12 cellular contexts compared by ENCODE assay signal in the genomic region with DNA sequence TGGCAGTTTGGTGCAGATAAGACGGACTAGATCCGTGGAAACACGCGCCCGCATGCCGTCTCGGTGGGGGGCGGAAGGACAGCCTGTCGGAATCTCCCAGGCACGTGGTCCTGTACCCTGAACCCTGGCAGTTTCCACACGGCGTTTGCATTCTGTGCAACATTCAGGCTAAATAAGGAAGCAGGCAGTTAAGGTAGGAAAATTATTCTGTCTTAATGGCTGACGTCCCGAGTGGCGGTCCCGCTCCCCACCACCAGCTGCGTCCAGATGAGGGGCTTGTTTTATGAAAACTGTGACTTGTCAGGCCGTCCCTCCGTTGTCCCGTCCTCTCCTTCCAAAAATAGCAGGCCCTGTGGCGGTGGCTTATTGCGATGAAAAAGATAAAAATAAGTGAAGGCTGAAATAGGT.
DNase-seq lines count a peak whose midpoint lies in the region; ATAC-seq and TF ChIP-seq lines count a peak whose summit lies in the region.
"Had no signal": no experiment of that assay in that cellular context is flagged by ENCODE, and none has a peak within 500 bp of the region (broad histone marks: within the 10 kb centered on the region; RNA-seq: fewer than 3 reads in every experiment).

No MANE protein-coding gene starts in this region.

- H3K9ac ChIP-seq in endodermal cell (ENCODE audit: extremely low read depth, low read length, poor library complexity, severe bottlenecking): no peak overlapping the region

- DNase-seq in activated CD8-positive, alpha-beta memory T cell treated with anti-CD3 and anti-CD28 coated beads, Interleukin-2, amount 10 ng/mL, durations not matched to agents 7 days and 5 days: peak; percentile 16
- no peak for DNase-seq in activated CD8-positive, alpha-beta memory T cell treated with anti-CD3 and anti-CD28 coated beads for 24 hours
- DNase-seq in activated CD4-positive, alpha-beta memory T cell treated with anti-CD3 and anti-CD28 coated beads for 36 hours: peak; percentile 10
- DNase-seq in endodermal cell (peak; percentile 40), Right ventricle myocardium superior (no peak)
- DNase-seq in stimulated activated naive CD8-positive, alpha-beta T cell treated with anti-CD3 and anti-CD28 coated beads, Interleukin-15, amount 100 ng/mL, for 72 hours: no peak
- no peak for DNase-seq in stimulated activated CD4-positive, alpha-beta T cell treated with anti-CD3 and anti-CD28 coated beads, Interleukin-4, amount 100 ng/mL, for 4 hours
- DNase-seq: DMS153, small intestine, upper lobe of left lung had no signal

- peaks cover 24% of the 10 kb centered on the region for H3K4me1 Mint-ChIP-seq in activated CD8-positive, alpha-beta memory T cell treated with anti-CD3 and anti-CD28 coated beads, Interleukin-2, amount 10 ng/mL, durations not matched to agents 7 days and 5 days
- H3K4me1 Mint-ChIP-seq in activated CD4-positive, alpha-beta memory T cell treated with anti-CD3 and anti-CD28 coated beads for 36 hours (ENCODE audit: low read depth): peaks cover 56% of the 10 kb centered on the region
- peaks cover 3% of the 10 kb centered on the region for H3K4me1 Mint-ChIP-seq in endodermal cell
- peaks cover 69% of the 10 kb centered on the region for H3K4me1 Mint-ChIP-seq in stimulated activated naive CD8-positive, alpha-beta T cell treated with anti-CD3 and anti-CD28 coated beads, Interleukin-15, amount 100 ng/mL, for 72 hours

- H3K27ac ChIP-seq in endodermal cell (ENCODE audit: low read depth, low read length): no peak overlapping the region
- H3K27ac ChIP-seq: upper lobe of left lung had no signal

- WGBS in endodermal cell (ENCODE audit: insufficient coverage in 1 of 2, insufficient read length in 1 of 2), 2 experiments: 91 to 94% methylated on average over 22 of the region's 22 CpGs

- ATAC-seq in activated CD8-positive, alpha-beta memory T cell treated with anti-CD3 and anti-CD28 coated beads, Interleukin-2, amount 10 ng/mL, durations not matched to agents 7 days and 5 days: no peak
- ATAC-seq in stimulated activated naive CD8-positive, alpha-beta T cell treated with anti-CD3 and anti-CD28 coated beads, Interleukin-15, amount 100 ng/mL, for 72 hours: no peak
- no peak for ATAC-seq in Right ventricle myocardium superior (ENCODE audit: poor library complexity)
- no peak for ATAC-seq in HG02623 (IDR thresholded peaks at IDR 0.05; ENCODE audit: unreplicated experiment)

- POLR2A ChIA-PET in activated CD4-positive, alpha-beta memory T cell treated with anti-CD3 and anti-CD28 coated beads for 36 hours (lab: Charles Lee): interaction anchor here (1.9 kb wide), 1 partner anchor 9 kb away, joined by 9 read pairs; no protein-coding TSS in a partner anchor

- no peaks in the 10 kb centered on the region for H3K9me3 Mint-ChIP-seq in activated CD8-positive, alpha-beta memory T cell treated with anti-CD3 and anti-CD28 coated beads, Interleukin-2, amount 10 ng/mL, durations not matched to agents 7 days and 5 days (ENCODE audit: low read depth)
- H3K9me3 Mint-ChIP-seq in activated CD4-positive, alpha-beta memory T cell treated with anti-CD3 and anti-CD28 coated beads for 36 hours: no peaks in the 10 kb centered on the region
- H3K9me3 Mint-ChIP-seq in endodermal cell: no peaks in the 10 kb centered on the region
- no peaks in the 10 kb centered on the region for H3K9me3 Mint-ChIP-seq in stimulated activated naive CD8-positive, alpha-beta T cell treated with anti-CD3 and anti-CD28 coated beads, Interleukin-15, amount 100 ng/mL, for 72 hours
- H3K9me3 Mint-ChIP-seq: neural crest cell had no signal

- H3K4me3 Mint-ChIP-seq in activated CD8-positive, alpha-beta memory T cell treated with anti-CD3 and anti-CD28 coated beads, Interleukin-2, amount 10 ng/mL, durations not matched to agents 7 days and 5 days: no peak overlapping the region
- peak overlapping the region; percentile 72 for H3K4me3 Mint-ChIP-seq in activated CD4-positive, alpha-beta memory T cell treated with anti-CD3 and anti-CD28 coated beads for 36 hours
- no peak overlapping the region for H3K4me3 Mint-ChIP-seq in endodermal cell
- H3K4me3 Mint-ChIP-seq in stimulated activated naive CD8-positive, alpha-beta T cell treated with anti-CD3 and anti-CD28 coated beads, Interleukin-15, amount 100 ng/mL, for 72 hours: peak overlapping the region; percentile 81 to 83
- H3K4me3 Mint-ChIP-seq: neural crest cell had no signal

- H3K36me3 Mint-ChIP-seq in activated CD8-positive, alpha-beta memory T cell treated with anti-CD3 and anti-CD28 coated beads, Interleukin-2, amount 10 ng/mL, durations not matched to agents 7 days and 5 days: peaks cover 1% of the 10 kb centered on the region
- peaks cover 16% of the 10 kb centered on the region for H3K36me3 Mint-ChIP-seq in activated CD4-positive, alpha-beta memory T cell treated with anti-CD3 and anti-CD28 coated beads for 36 hours
- peaks cover 11% of the 10 kb centered on the region for H3K36me3 Mint-ChIP-seq in endodermal cell (ENCODE audit: low read depth)

- no peak overlapping the region for H3K27ac Mint-ChIP-seq in activated CD8-positive, alpha-beta memory T cell treated with anti-CD3 and anti-CD28 coated beads, Interleukin-2, amount 10 ng/mL, durations not matched to agents 7 days and 5 days
- peak overlapping the region; percentile 95 for H3K27ac Mint-ChIP-seq in activated CD4-positive, alpha-beta memory T cell treated with anti-CD3 and anti-CD28 coated beads for 36 hours
- no peak overlapping the region for H3K27ac Mint-ChIP-seq in endodermal cell
- peak overlapping the region; percentile 98 for H3K27ac Mint-ChIP-seq in stimulated activated naive CD8-positive, alpha-beta T cell treated with anti-CD3 and anti-CD28 coated beads, Interleukin-15, amount 100 ng/mL, for 72 hours

- H3K27me3 ChIP-seq in endodermal cell (ENCODE audit: control insufficient read depth, insufficient read depth, low read length, poor library complexity, severe bottlenecking): no peaks in the 10 kb centered on the region
- H3K27me3 ChIP-seq: upper lobe of left lung had no signal

- H3K4me3 ChIP-seq in endodermal cell (ENCODE audit: low read length): no peak overlapping the region
- H3K4me3 ChIP-seq: upper lobe of left lung had no signal

- H3K4me1 ChIP-seq in endodermal cell (ENCODE audit: control insufficient read depth, insufficient read depth, low read length): no peaks in the 10 kb centered on the region

- no peaks in the 10 kb centered on the region for H3K9me3 ChIP-seq in endodermal cell (ENCODE audit: control insufficient read depth, low read length)
- H3K9me3 ChIP-seq: upper lobe of left lung had no signal

- no peaks in the 10 kb centered on the region for H3K36me3 ChIP-seq in endodermal cell (ENCODE audit: control insufficient read depth, insufficient read depth, low read length)

- no peaks in the 10 kb centered on the region for H3K27me3 Mint-ChIP-seq in activated CD8-positive, alpha-beta memory T cell treated with anti-CD3 and anti-CD28 coated beads, Interleukin-2, amount 10 ng/mL, durations not matched to agents 7 days and 5 days
- no peaks in the 10 kb centered on the region for H3K27me3 Mint-ChIP-seq in activated CD4-positive, alpha-beta memory T cell treated with anti-CD3 and anti-CD28 coated beads for 36 hours
- no peaks in the 10 kb centered on the region for H3K27me3 Mint-ChIP-seq in endodermal cell (ENCODE audit: insufficient read depth)
- no peaks in the 10 kb centered on the region for H3K27me3 Mint-ChIP-seq in stimulated activated naive CD8-positive, alpha-beta T cell treated with anti-CD3 and anti-CD28 coated beads, Interleukin-15, amount 100 ng/mL, for 72 hours

- CTCF ChIA-PET in activated CD8-positive, alpha-beta memory T cell treated with anti-CD3 and anti-CD28 coated beads, Interleukin-2, amount 10 ng/mL, durations not matched to agents 7 days and 5 days (lab: Charles Lee): interaction anchor here (1.1 to 1.5 kb wide), 2 partner anchors 110 to 123 kb away, joined by 3 read pairs; no protein-coding TSS in a partner anchor
- CTCF ChIA-PET in activated CD4-positive, alpha-beta memory T cell treated with anti-CD3 and anti-CD28 coated beads for 36 hours (lab: Charles Lee): interaction anchor here (1.1 to 2.2 kb wide), 2 partner anchors 123 to 137 kb away, joined by 4 to 9 read pairs; no protein-coding TSS in a partner anchor

- TF ChIP-seq CTCF in endodermal cell (conservative IDR thresholded peaks at IDR 0.05): no peak

- intact Hi-C loops in activated CD4-positive, alpha-beta memory T cell treated with anti-CD3 and anti-CD28 coated beads for 36 hours (cut with micrococcal nuclease): loop anchor here (1.0 kb wide), 1 partner anchor 9 kb away; no protein-coding TSS in a partner anchor
- intact Hi-C loops in Right ventricle myocardium superior (cut with DNase I): no loop called here

Comparison
In these comparisons a context has a peak if more than half of its experiments do, and no peak if none do; other contexts are left out.
1. DNase-seq: peak in activated CD8-positive, alpha-beta memory T cell treated with anti-CD3 and anti-CD28 coated beads, Interleukin-2, amount 10 ng/mL, durations not matched to agents 7 days and 5 days (single experiment), activated CD4-positive, alpha-beta memory T cell treated with anti-CD3 and anti-CD28 coated beads for 36 hours (single experiment) and endodermal cell (single experiment); none in activated CD8-positive, alpha-beta memory T cell treated with anti-CD3 and anti-CD28 coated beads for 24 hours (single experiment), stimulated activated naive CD8-positive, alpha-beta T cell treated with anti-CD3 and anti-CD28 coated beads, Interleukin-15, amount 100 ng/mL, for 72 hours (0 of 2), stimulated activated CD4-positive, alpha-beta T cell treated with anti-CD3 and anti-CD28 coated beads, Interleukin-4, amount 100 ng/mL, for 4 hours (0 of 2) and Right ventricle myocardium superior (single experiment).
2. H3K27ac Mint-ChIP-seq: peak in activated CD4-positive, alpha-beta memory T cell treated with anti-CD3 and anti-CD28 coated beads for 36 hours (single experiment) and stimulated activated naive CD8-positive, alpha-beta T cell treated with anti-CD3 and anti-CD28 coated beads, Interleukin-15, amount 100 ng/mL, for 72 hours (2 of 2); none in activated CD8-positive, alpha-beta memory T cell treated with anti-CD3 and anti-CD28 coated beads, Interleukin-2, amount 10 ng/mL, durations not matched to agents 7 days and 5 days (single experiment) and endodermal cell (single experiment).
3. H3K4me3 Mint-ChIP-seq: peak in activated CD4-positive, alpha-beta memory T cell treated with anti-CD3 and anti-CD28 coated beads for 36 hours (single experiment) and stimulated activated naive CD8-positive, alpha-beta T cell treated with anti-CD3 and anti-CD28 coated beads, Interleukin-15, amount 100 ng/mL, for 72 hours (2 of 2); none in activated CD8-positive, alpha-beta memory T cell treated with anti-CD3 and anti-CD28 coated beads, Interleukin-2, amount 10 ng/mL, durations not matched to agents 7 days and 5 days (single experiment) and endodermal cell (single experiment).